Comparison of ENCODE assay signal across 8 cellular contexts in genomic region chr11:95789506-95790122, GRCh38. TPM values are rescaled to one million over a fixed set of nuclear protein-coding genes. Genes with fewer than 3 reads are reported as not detected.
A peak's percentile ranks its signal among the peaks of the same experiment; 100 is the strongest.
DNase-seq lines count a peak whose midpoint lies in the region; ATAC-seq lines count a peak whose summit lies in the region.

FAM76B (minus strand) TSS chr11:95789782; CDS start chr11:95789478, 304 bp downstream.

- peak; percentile 75 for ATAC-seq in HG02610 (IDR thresholded peaks at IDR 0.05; ENCODE audit: unreplicated experiment)
- peak; percentile 82 for ATAC-seq in activated naive CD4-positive, alpha-beta T cell treated with anti-CD3 and anti-CD28 coated beads, Interleukin-2, amount 50 U/mL, for 72 hours

- peak; percentile 99 for DNase-seq in NCI-H1092 treated with DMSO at 0.1 percent for 48 hours (lab: John Stamatoyannopoulos, UW)
- DNase-seq in SKM-1 (lab: John Stamatoyannopoulos, UW; ENCODE audit: unreplicated experiment), result peak; percentile 96
- peak; percentile 94 to 99 for DNase-seq in activated naive CD4-positive, alpha-beta T cell treated with anti-CD3 and anti-CD28 coated beads, Interleukin-2, amount 50 U/mL, for 72 hours (ENCODE audit: low spot score in 2 of 2)
- DNase-seq in glomerular endothelial cell (ENCODE audit: extremely low read depth, low read depth, low spot score), result peak; percentile 81
- DNase-seq in occipital lobe (lab: John Stamatoyannopoulos, UW), result peak; percentile 97

- H3K9me3 Mint-ChIP-seq in activated naive CD4-positive, alpha-beta T cell treated with anti-CD3 and anti-CD28 coated beads, Interleukin-2, amount 50 U/mL, for 72 hours, result no peaks in the 10 kb centered on the region

- H3K4me3 ChIP-seq in GM08714 (ENCODE audit: low read length), result peak within 1 kb of the TSS; percentile 97

- H3K36me3 Mint-ChIP-seq in activated naive CD4-positive, alpha-beta T cell treated with anti-CD3 and anti-CD28 coated beads, Interleukin-2, amount 50 U/mL, for 72 hours, result peaks cover 31 to 65% of the 10 kb centered on the region in 2 donors

- peak within 1 kb of the TSS; percentile 99 to 100 for H3K27ac Mint-ChIP-seq in activated naive CD4-positive, alpha-beta T cell treated with anti-CD3 and anti-CD28 coated beads, Interleukin-2, amount 50 U/mL, for 72 hours

- peak within 1 kb of the TSS; percentile 98 for H3K27ac ChIP-seq in temporal lobe (ENCODE audit: low read depth, low read length)

RNA-seq across cellular contexts. Expression of gene FAM76B, which starts in this region (rescaled TPM):
- total RNA-seq in activated naive CD4-positive, alpha-beta T cell treated with anti-CD3 and anti-CD28 coated beads, Interleukin-2, amount 50 U/mL, for 72 hours, result 10 to 100 TPM; 51.2 to 85.2 TPM
- 5.5 and 17.9 TPM in 2 replicates for total RNA-seq in glomerular endothelial cell
- total RNA-seq in occipital lobe, result 73.0 TPM
- 28.5 TPM for total RNA-seq in temporal lobe

Comparison
In these comparisons a context has a peak if more than half of its experiments do, and no peak if none do; other contexts are left out.
1. Peak in every context shown above with its lines: DNase-seq, ATAC-seq, H3K4me3 ChIP-seq and H3K27ac ChIP-seq.